In genomic region chr17:80819422-80820164, GRCh38 we compare ENCODE assay signal across 14 cellular contexts.
A peak's percentile ranks its signal among the peaks of the same experiment; 100 is the strongest.
DNase-seq lines count a peak whose midpoint lies in the region; ATAC-seq and TF ChIP-seq lines count a peak whose summit lies in the region.
"Had no signal": no experiment of that assay in that cellular context is flagged by ENCODE, and none has a peak within 500 bp of the region (broad histone marks: within the 10 kb centered on the region; RNA-seq: fewer than 3 reads in every experiment).

No MANE protein-coding gene starts in this region.

- H2BK20ac ChIP-seq in H9 (ENCODE audit: low read depth, low read length, poor library complexity, severe bottlenecking): no peak overlapping the region

- H4K20me1 ChIP-seq in SK-N-SH (ENCODE audit: insufficient read depth) (no peaks in the 10 kb centered on the region), H9 (ENCODE audit: control insufficient read depth, insufficient read depth, insufficient read length) (no peaks in the 10 kb centered on the region)

- H3K4me1 ChIP-seq in SK-N-SH (ENCODE audit: control insufficient read depth in 1 of 2, insufficient read depth in 2 of 2, low read depth in 1 of 2, low read length in 1 of 2): peaks cover 5 to 28% of the 10 kb centered on the region in 2 experiments; a peak in 1 of 4 replicates
- no peaks in the 10 kb centered on the region for H3K4me1 ChIP-seq in H9 (ENCODE audit: insufficient read depth, low read length)
- H3K4me1 ChIP-seq: parathyroid adenoma, testis had no signal

- H3K4me3 Mint-ChIP-seq in activated naive CD8-positive, alpha-beta T cell treated with anti-CD3 and anti-CD28 coated beads, Interleukin-2, amount 10 ng/mL, durations not matched to agents 7 days and 5 days: peak overlapping the region; percentile 43
- no peak overlapping the region for H3K4me3 Mint-ChIP-seq in stimulated activated effector memory CD8-positive, alpha-beta T cell treated with anti-CD3 and anti-CD28 coated beads, Interleukin-12 subunit alpha, Interleukin-12 subunit beta, amount 100 ng/mL, for 72 hours
- no peak overlapping the region for H3K4me3 Mint-ChIP-seq in H9

- H3K27ac ChIP-seq in SK-N-SH (ENCODE audit: low read depth in 2 of 2, low read length in 1 of 2) (peak overlapping the region in 1 of 2 experiments; percentile 26; a peak in 1 of 4 replicates), H9 (ENCODE audit: insufficient read length, low read depth, low read length) (no peak overlapping the region)
- H3K27ac ChIP-seq: parathyroid adenoma, SK-N-MC, testis had no signal

- H3K79me2 ChIP-seq in SK-N-SH (ENCODE audit: insufficient read depth): no peaks in the 10 kb centered on the region
- no peaks in the 10 kb centered on the region for H3K79me2 ChIP-seq in H9 (ENCODE audit: insufficient read depth, low read length)

- no peak overlapping the region for H3T11ph ChIP-seq in H9 (ENCODE audit: low read length)

- H3K4me2 ChIP-seq in SK-N-SH (no peak overlapping the region), H9 (ENCODE audit: insufficient read depth, insufficient read length, low read length) (no peak overlapping the region)

- TF ChIP-seq CTCF in SK-N-SH (IDR thresholded peaks at IDR 0.05): no peak
- no peak for TF ChIP-seq CTCF in H9 (conservative IDR thresholded peaks at IDR 0.05)

- no peak overlapping the region for H2AFZ ChIP-seq in SK-N-SH (ENCODE audit: low read depth)
- H2AFZ ChIP-seq in H9 (ENCODE audit: low read length): no peak overlapping the region
- H2AFZ ChIP-seq: parathyroid adenoma had no signal

- H4K91ac ChIP-seq in H9 (ENCODE audit: insufficient read length, low read depth, low read length): no peak overlapping the region

- no peak for ATAC-seq in SK-N-SH treated with all-trans-retinoic acid at 6 μM for 48 hours
- ATAC-seq in activated naive CD8-positive, alpha-beta T cell treated with anti-CD3 and anti-CD28 coated beads, Interleukin-2, amount 10 ng/mL, durations not matched to agents 7 days and 5 days (ENCODE audit: low read depth): peak; percentile 68
- ATAC-seq in stimulated activated effector memory CD8-positive, alpha-beta T cell treated with anti-CD3 and anti-CD28 coated beads, Interleukin-12 subunit alpha, Interleukin-12 subunit beta, amount 100 ng/mL, for 72 hours: peak; percentile 37
- ATAC-seq: left colon had no signal

- H2BK12ac ChIP-seq in H9 (ENCODE audit: insufficient read length, low read depth, low read length): no peak overlapping the region

- no peak overlapping the region for H2BK15ac ChIP-seq in H9 (ENCODE audit: low read depth, low read length)

- TF ChIP-seq EP300 in SK-N-SH (IDR thresholded peaks at IDR 0.05; ENCODE audit: borderline replicate concordance in 1 of 2, low read depth in 1 of 2, low read length in 1 of 2): no peak

- H3K9me3 ChIP-seq in SK-N-SH (no peaks in the 10 kb centered on the region), H9 (ENCODE audit: control insufficient read depth, low read depth, low read length) (no peaks in the 10 kb centered on the region)
- H3K9me3 ChIP-seq: testis had no signal

- POLR2A ChIA-PET in SK-N-SH (lab: Yijun Ruan, JAX): interaction anchor here (2.4 kb wide), 1 partner anchor 13 kb away, joined by 9 read pairs; no protein-coding TSS in a partner anchor
- POLR2A ChIA-PET in activated naive CD8-positive, alpha-beta T cell treated with anti-CD3 and anti-CD28 coated beads, Interleukin-2, amount 10 ng/mL, durations not matched to agents 7 days and 5 days (lab: Charles Lee): interaction anchor here (0.8 to 2.2 kb wide), 9 partner anchors 8 to 365 kb away, joined by 3 to 10 read pairs (median 4); no protein-coding TSS in a partner anchor

- H2BK5ac ChIP-seq in H9 (ENCODE audit: insufficient read length, low read length): no peak overlapping the region

- H3K9me2 ChIP-seq in SK-N-SH: no peaks in the 10 kb centered on the region

- H3K27me3 Mint-ChIP-seq in activated naive CD8-positive, alpha-beta T cell treated with anti-CD3 and anti-CD28 coated beads, Interleukin-2, amount 10 ng/mL, durations not matched to agents 7 days and 5 days: no peaks in the 10 kb centered on the region
- H3K27me3 Mint-ChIP-seq in H9 (ENCODE audit: low read depth): no peaks in the 10 kb centered on the region

- no peak overlapping the region for H2BK120ac ChIP-seq in H9 (ENCODE audit: low read depth, low read length, poor library complexity, severe bottlenecking)

- H4K8ac ChIP-seq in H9 (replicated peaks; ENCODE audit: insufficient read length, low read depth, low read length): no peak overlapping the region

- H3K79me1 ChIP-seq in H9 (ENCODE audit: insufficient read depth, low read depth, low read length, poor library complexity, severe bottlenecking): no peaks in the 10 kb centered on the region

- 79% methylated on average over 23 of the region's 23 CpGs for WGBS in SK-N-SH (ENCODE audit: low lambda C conversion rate)
- WGBS in H9 (ENCODE audit: extremely low coverage, insufficient read length, low lambda C conversion rate): no CpG with 5 or more reads among the region's 23 CpGs

- no peak overlapping the region for H3K4ac ChIP-seq in H9 (ENCODE audit: low read depth, low read length)

- no peaks in the 10 kb centered on the region for H3K23me2 ChIP-seq in H9 (ENCODE audit: insufficient read length, low read depth, low read length, poor library complexity, severe bottlenecking)

- CTCF ChIA-PET in SK-N-SH (lab: Yijun Ruan, JAX): interaction anchor here (0.8 to 1.6 kb wide), 7 partner anchors 9 to 392 kb away, joined by 3 to 6 read pairs (median 3); no protein-coding TSS in a partner anchor

- no peak overlapping the region for H3K4me3 ChIP-seq in SK-N-SH (ENCODE audit: low read depth in 2 of 2, low read length in 1 of 2)
- H3K4me3 ChIP-seq: SK-N-MC, testis had no signal

- no peaks in the 10 kb centered on the region for H3K9me3 Mint-ChIP-seq in activated naive CD8-positive, alpha-beta T cell treated with anti-CD3 and anti-CD28 coated beads, Interleukin-2, amount 10 ng/mL, durations not matched to agents 7 days and 5 days
- no peaks in the 10 kb centered on the region for H3K9me3 Mint-ChIP-seq in stimulated activated effector memory CD8-positive, alpha-beta T cell treated with anti-CD3 and anti-CD28 coated beads, Interleukin-12 subunit alpha, Interleukin-12 subunit beta, amount 100 ng/mL, for 72 hours
- H3K9me3 Mint-ChIP-seq in H9: no peaks in the 10 kb centered on the region

- no peak overlapping the region for H2AK5ac ChIP-seq in H9 (ENCODE audit: insufficient read length, low read length)

- H3K14ac ChIP-seq in H9 (ENCODE audit: insufficient read depth, low read length): no peak overlapping the region

- H3K9ac ChIP-seq in SK-N-SH (no peak overlapping the region), H9 (ENCODE audit: extremely low read depth, insufficient read length, low read length) (no peak overlapping the region)
- H3K9ac ChIP-seq: parathyroid adenoma had no signal

- no peaks in the 10 kb centered on the region for H3F3A ChIP-seq in SK-N-SH (replicated peaks; ENCODE audit: insufficient read depth)

- H3K18ac ChIP-seq in H9 (ENCODE audit: insufficient read length, low read depth, low read length): no peak overlapping the region

- peak; percentile 74 for DNase-seq in SK-N-SH
- peak; percentile 54 for DNase-seq in NOMO-1 treated with DMSO at 0.1 percent for 48 hours (lab: John Stamatoyannopoulos, UW; ENCODE audit: unreplicated experiment)
- DNase-seq in activated naive CD8-positive, alpha-beta T cell treated with anti-CD3 and anti-CD28 coated beads, Interleukin-2, amount 10 ng/mL, durations not matched to agents 7 days and 5 days: peak; percentile 31
- DNase-seq in stimulated activated effector memory CD8-positive, alpha-beta T cell treated with anti-CD3 and anti-CD28 coated beads, Interleukin-12 subunit alpha, Interleukin-12 subunit beta, amount 100 ng/mL, for 72 hours (ENCODE audit: low spot score in 2 of 2): no peak
- DNase-seq in NCI-H187 treated with DMSO at 0.1 percent for 48 hours (lab: John Stamatoyannopoulos, UW): no peak
- DNase-seq in NCI-H146 treated with DMSO at 0.1 percent for 48 hours (lab: John Stamatoyannopoulos, UW; ENCODE audit: unreplicated experiment): no peak
- no peak for DNase-seq in H9
- DNase-seq: GOT3, left colon, NCI-H446, testis had no signal

- H3K27me3 ChIP-seq in SK-N-SH (ENCODE audit: insufficient read depth) (no peaks in the 10 kb centered on the region), H9 (ENCODE audit: insufficient read depth, low read length) (no peaks in the 10 kb centered on the region)
- H3K27me3 ChIP-seq: testis had no signal

- H3K4me1 Mint-ChIP-seq in activated naive CD8-positive, alpha-beta T cell treated with anti-CD3 and anti-CD28 coated beads, Interleukin-2, amount 10 ng/mL, durations not matched to agents 7 days and 5 days: peaks cover 29% of the 10 kb centered on the region
- H3K4me1 Mint-ChIP-seq in stimulated activated effector memory CD8-positive, alpha-beta T cell treated with anti-CD3 and anti-CD28 coated beads, Interleukin-12 subunit alpha, Interleukin-12 subunit beta, amount 100 ng/mL, for 72 hours: peaks cover 43% of the 10 kb centered on the region
- H3K4me1 Mint-ChIP-seq in H9: peaks cover 16 to 25% of the 10 kb centered on the region in 2 experiments

- H3K36me3 Mint-ChIP-seq in activated naive CD8-positive, alpha-beta T cell treated with anti-CD3 and anti-CD28 coated beads, Interleukin-2, amount 10 ng/mL, durations not matched to agents 7 days and 5 days: peaks cover 37% of the 10 kb centered on the region
- peaks cover 20% of the 10 kb centered on the region for H3K36me3 Mint-ChIP-seq in stimulated activated effector memory CD8-positive, alpha-beta T cell treated with anti-CD3 and anti-CD28 coated beads, Interleukin-12 subunit alpha, Interleukin-12 subunit beta, amount 100 ng/mL, for 72 hours
- peaks cover 0 to 8% (median 0%) of the 10 kb centered on the region in 3 experiments; a peak in 2 of 7 replicates for H3K36me3 Mint-ChIP-seq in H9 (ENCODE audit: insufficient read depth in 1 of 3, low read depth in 3 of 3)

- H3K56ac ChIP-seq in H9 (ENCODE audit: insufficient read length, low read depth, low read length): no peak overlapping the region

- peak overlapping the region; percentile 76 for H3K27ac Mint-ChIP-seq in activated naive CD8-positive, alpha-beta T cell treated with anti-CD3 and anti-CD28 coated beads, Interleukin-2, amount 10 ng/mL, durations not matched to agents 7 days and 5 days
- peak overlapping the region; percentile 58 for H3K27ac Mint-ChIP-seq in stimulated activated effector memory CD8-positive, alpha-beta T cell treated with anti-CD3 and anti-CD28 coated beads, Interleukin-12 subunit alpha, Interleukin-12 subunit beta, amount 100 ng/mL, for 72 hours
- H3K27ac Mint-ChIP-seq in H9: peak overlapping the region in 1 of 3 experiments; percentile 24; a peak in 1 of 7 replicates

- no peak overlapping the region for H3K23ac ChIP-seq in H9 (ENCODE audit: insufficient read length, low read depth, low read length)

- H3K36me3 ChIP-seq in SK-N-SH (replicated peaks in 1 of 2; ENCODE audit: control insufficient read depth in 1 of 2, insufficient read depth in 2 of 2, low read length in 1 of 2): peaks cover 5 to 20% of the 10 kb centered on the region in 2 experiments

- no peak overlapping the region for H4K5ac ChIP-seq in H9 (ENCODE audit: insufficient read length, low read depth, low read length)

- no peak for TF ChIP-seq RAD21 in SK-N-SH (IDR thresholded peaks at IDR 0.05; ENCODE audit: low read length)

TF ChIP-seq in SK-N-SH, 30 proteins besides CTCF, POLR2A, EP300 and RAD21 (continues in another document):
- no peak for TF ChIP-seq TAF1 (IDR thresholded peaks at IDR 0.05; ENCODE audit: borderline replicate concordance, low read depth, low read length)

Comparison
In these comparisons a context has a peak if more than half of its experiments do, and no peak if none do; other contexts are left out.
1. DNase-seq: peak in SK-N-SH (single experiment), NOMO-1 treated with DMSO at 0.1 percent for 48 hours (single experiment) and activated naive CD8-positive, alpha-beta T cell treated with anti-CD3 and anti-CD28 coated beads, Interleukin-2, amount 10 ng/mL, durations not matched to agents 7 days and 5 days (single experiment); none in stimulated activated effector memory CD8-positive, alpha-beta T cell treated with anti-CD3 and anti-CD28 coated beads, Interleukin-12 subunit alpha, Interleukin-12 subunit beta, amount 100 ng/mL, for 72 hours (0 of 2), NCI-H187 treated with DMSO at 0.1 percent for 48 hours (single experiment), NCI-H146 treated with DMSO at 0.1 percent for 48 hours (single experiment) and H9 (single experiment).